In the genomic region with DNA sequence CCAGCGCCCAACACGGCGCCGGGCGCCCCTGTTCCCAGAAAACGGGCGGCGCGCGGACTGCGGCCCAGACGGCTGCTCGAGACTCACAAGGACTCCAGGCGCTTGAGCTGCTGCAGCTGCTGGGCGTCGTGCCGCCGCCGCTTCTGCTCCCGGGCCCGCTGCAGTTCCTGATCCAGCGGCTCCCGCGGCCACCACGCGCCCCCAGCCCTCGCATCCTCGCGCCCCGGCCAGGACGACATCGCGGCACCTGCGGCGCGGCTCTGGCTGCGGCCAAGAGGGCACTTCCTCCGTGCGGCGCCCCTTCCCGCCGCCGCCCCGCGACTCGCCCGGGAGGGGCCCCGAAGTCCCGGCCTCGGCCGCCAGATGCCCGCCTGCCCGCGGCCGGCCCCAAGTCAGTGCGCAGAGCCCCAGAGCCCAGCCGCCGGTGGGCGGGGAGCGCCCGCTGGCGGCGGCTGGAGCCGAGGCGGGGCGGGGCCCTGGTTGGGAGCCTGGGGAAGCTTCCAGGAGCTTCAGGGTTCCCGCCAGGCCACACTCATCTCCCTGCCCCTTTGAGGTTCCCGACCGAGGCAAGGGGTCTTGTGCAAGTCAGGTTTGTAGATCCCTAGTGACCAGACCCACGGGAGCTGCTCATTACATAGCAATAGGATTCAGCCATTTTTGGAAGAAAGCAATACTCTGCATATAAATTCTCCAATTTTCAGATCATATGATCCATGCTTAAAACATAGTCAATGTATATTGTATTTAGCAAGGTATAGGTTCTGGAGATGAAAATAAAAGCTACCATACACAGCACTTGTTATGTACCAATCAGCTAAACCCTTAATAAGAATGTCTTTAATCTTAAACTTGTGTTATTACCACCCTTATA, we compare ENCODE assay signal across 8 cellular contexts. TPM values are rescaled to one million over a fixed set of nuclear protein-coding genes. Genes with fewer than 3 reads are reported as not detected.
DNase-seq lines count a peak whose midpoint lies in the region; ATAC-seq, FAIRE-seq and TF ChIP-seq lines count a peak whose summit lies in the region.

No MANE protein-coding gene starts in this region.

- peak; percentile 95 for DNase-seq in DMS53 (lab: John Stamatoyannopoulos, UW)
- peak; percentile 62 for DNase-seq in RCC 7860 (ENCODE audit: low spot score)
- peak; percentile 53 for DNase-seq in activated T-helper 2 cell treated with anti-CD3 and anti-CD28 coated beads, Interferon-gamma antibody, Interleukin-2, Interleukin-4, amounts not matched to agents 10 μg/mL and 5 μg/mL and 100 μg/mL, durations not matched to agents 14 hours and 24 hours and 36 hours (ENCODE audit: low spot score)
- DNase-seq in fibroblast of pulmonary artery (ENCODE audit: low read depth), result peak; percentile 69
- DNase-seq in natural killer cell treated with Interleukin-12 subunit alpha and Interleukin-12 subunit beta and Interleukin-15 and Interleukin-18, amount 100 ng/mL, for 72 hours (ENCODE audit: low spot score), result peak; percentile 78

- H3K4me1 ChIP-seq in HUES6 (ENCODE audit: control insufficient read depth, insufficient read depth, low read length), result peaks cover 13% of the 10 kb centered on the region

- H3K4me1 Mint-ChIP-seq in activated T-helper 2 cell treated with anti-CD3 and anti-CD28 coated beads, Interferon-gamma antibody, Interleukin-2, Interleukin-4, amounts not matched to agents 10 μg/mL and 5 μg/mL and 100 μg/mL, durations not matched to agents 14 hours and 24 hours and 36 hours (ENCODE audit: low read depth), result peaks cover 20% of the 10 kb centered on the region
- H3K4me1 Mint-ChIP-seq in natural killer cell treated with Interleukin-12 subunit alpha and Interleukin-12 subunit beta and Interleukin-15 and Interleukin-18, amount 100 ng/mL, for 72 hours (ENCODE audit: low read depth in 2 of 2), result peaks cover 16% of the 10 kb centered on the region in 2 donors
- H3K4me1 Mint-ChIP-seq in stimulated activated naive CD8-positive, alpha-beta T cell treated with anti-CD3 and anti-CD28 coated beads, Interleukin-15, Interleukin-2, amounts not matched to agents 100 ng/mL and 50 ng/mL, for 24 hours (ENCODE audit: low read depth), result peaks cover 20% of the 10 kb centered on the region

- no peak for FAIRE-seq in RCC 7860 (lab: Jason Lieb, UNC)

- peak; percentile 84 for ATAC-seq in GM21526 (IDR thresholded peaks at IDR 0.05; ENCODE audit: low FRiP score, unreplicated experiment)
- ATAC-seq in natural killer cell treated with Interleukin-12 subunit alpha and Interleukin-12 subunit beta and Interleukin-15 and Interleukin-18, amount 100 ng/mL, for 72 hours, result peak; percentile 94 to 95

- peaks cover 17% of the 10 kb centered on the region for H3K36me3 Mint-ChIP-seq in activated T-helper 2 cell treated with anti-CD3 and anti-CD28 coated beads, Interferon-gamma antibody, Interleukin-2, Interleukin-4, amounts not matched to agents 10 μg/mL and 5 μg/mL and 100 μg/mL, durations not matched to agents 14 hours and 24 hours and 36 hours (ENCODE audit: low read depth)
- peaks cover 5% of the 10 kb centered on the region for H3K36me3 Mint-ChIP-seq in natural killer cell treated with Interleukin-12 subunit alpha and Interleukin-12 subunit beta and Interleukin-15 and Interleukin-18, amount 100 ng/mL, for 72 hours
- H3K36me3 Mint-ChIP-seq in stimulated activated naive CD8-positive, alpha-beta T cell treated with anti-CD3 and anti-CD28 coated beads, Interleukin-15, Interleukin-2, amounts not matched to agents 100 ng/mL and 50 ng/mL, for 24 hours (ENCODE audit: low read depth), result peaks cover 10% of the 10 kb centered on the region

- H3K9ac ChIP-seq in HUES6 (ENCODE audit: low read length), result peak overlapping the region; percentile 36

- H3K4me3 ChIP-seq in HUES6 (ENCODE audit: low read depth, low read length) (peak overlapping the region; percentile 60), fibroblast of pulmonary artery (replicated peaks; ENCODE audit: low read depth, low read length) (peak overlapping the region; percentile 82)

- H3K27ac ChIP-seq in HUES6 (ENCODE audit: low read depth, low read length), result no peak overlapping the region

- H3K27me3 Mint-ChIP-seq in activated T-helper 2 cell treated with anti-CD3 and anti-CD28 coated beads, Interferon-gamma antibody, Interleukin-2, Interleukin-4, amounts not matched to agents 10 μg/mL and 5 μg/mL and 100 μg/mL, durations not matched to agents 14 hours and 24 hours and 36 hours (ENCODE audit: low read depth), result peaks cover 7% of the 10 kb centered on the region
- H3K27me3 Mint-ChIP-seq in natural killer cell treated with Interleukin-12 subunit alpha and Interleukin-12 subunit beta and Interleukin-15 and Interleukin-18, amount 100 ng/mL, for 72 hours, result peaks cover 3 to 7% of the 10 kb centered on the region in 2 donors
- H3K27me3 Mint-ChIP-seq in stimulated activated naive CD8-positive, alpha-beta T cell treated with anti-CD3 and anti-CD28 coated beads, Interleukin-15, Interleukin-2, amounts not matched to agents 100 ng/mL and 50 ng/mL, for 24 hours, result peaks cover 21% of the 10 kb centered on the region

- H3K9me3 ChIP-seq in HUES6 (ENCODE audit: control insufficient read depth, insufficient read depth, low read depth, low read length), result peaks cover 6% of the 10 kb centered on the region; the same call in 1 of the 2 replicates

- H3K4me3 Mint-ChIP-seq in activated T-helper 2 cell treated with anti-CD3 and anti-CD28 coated beads, Interferon-gamma antibody, Interleukin-2, Interleukin-4, amounts not matched to agents 10 μg/mL and 5 μg/mL and 100 μg/mL, durations not matched to agents 14 hours and 24 hours and 36 hours (ENCODE audit: low read depth), result peak overlapping the region; percentile 63
- peak overlapping the region; percentile 100 for H3K4me3 Mint-ChIP-seq in natural killer cell treated with Interleukin-12 subunit alpha and Interleukin-12 subunit beta and Interleukin-15 and Interleukin-18, amount 100 ng/mL, for 72 hours
- peak overlapping the region; percentile 90 for H3K4me3 Mint-ChIP-seq in stimulated activated naive CD8-positive, alpha-beta T cell treated with anti-CD3 and anti-CD28 coated beads, Interleukin-15, Interleukin-2, amounts not matched to agents 100 ng/mL and 50 ng/mL, for 24 hours

- H3K27ac Mint-ChIP-seq in activated T-helper 2 cell treated with anti-CD3 and anti-CD28 coated beads, Interferon-gamma antibody, Interleukin-2, Interleukin-4, amounts not matched to agents 10 μg/mL and 5 μg/mL and 100 μg/mL, durations not matched to agents 14 hours and 24 hours and 36 hours, result no peak overlapping the region
- H3K27ac Mint-ChIP-seq in natural killer cell treated with Interleukin-12 subunit alpha and Interleukin-12 subunit beta and Interleukin-15 and Interleukin-18, amount 100 ng/mL, for 72 hours, result no peak overlapping the region
- H3K27ac Mint-ChIP-seq in stimulated activated naive CD8-positive, alpha-beta T cell treated with anti-CD3 and anti-CD28 coated beads, Interleukin-15, Interleukin-2, amounts not matched to agents 100 ng/mL and 50 ng/mL, for 24 hours, result no peak overlapping the region

- peak; percentile 22 for TF ChIP-seq CTCF in fibroblast of pulmonary artery (IDR thresholded peaks at IDR 0.05; ENCODE audit: low read length, missing control alignments)

- intact Hi-C loops in activated T-helper 2 cell treated with anti-CD3 and anti-CD28 coated beads, Interferon-gamma antibody, Interleukin-2, Interleukin-4, amounts not matched to agents 10 μg/mL and 5 μg/mL and 100 μg/mL, durations not matched to agents 14 hours and 24 hours and 36 hours (cut with micrococcal nuclease), result loop anchor here (1.0 to 5.0 kb wide), 7 partner anchors 14 to 164 kb away; a partner anchor contains a TSS

- H3K9me3 Mint-ChIP-seq in activated T-helper 2 cell treated with anti-CD3 and anti-CD28 coated beads, Interferon-gamma antibody, Interleukin-2, Interleukin-4, amounts not matched to agents 10 μg/mL and 5 μg/mL and 100 μg/mL, durations not matched to agents 14 hours and 24 hours and 36 hours, result peaks cover 13% of the 10 kb centered on the region
- H3K9me3 Mint-ChIP-seq in natural killer cell treated with Interleukin-12 subunit alpha and Interleukin-12 subunit beta and Interleukin-15 and Interleukin-18, amount 100 ng/mL, for 72 hours, result peaks cover under 1% of the 10 kb centered on the region
- peaks cover 7% of the 10 kb centered on the region for H3K9me3 Mint-ChIP-seq in stimulated activated naive CD8-positive, alpha-beta T cell treated with anti-CD3 and anti-CD28 coated beads, Interleukin-15, Interleukin-2, amounts not matched to agents 100 ng/mL and 50 ng/mL, for 24 hours

- peaks cover 90% of the 10 kb centered on the region for H3K27me3 ChIP-seq in HUES6 (ENCODE audit: control insufficient read depth, insufficient read depth, low read length)

- no peaks in the 10 kb centered on the region for H3K36me3 ChIP-seq in HUES6 (ENCODE audit: control insufficient read depth, insufficient read depth, low read length)

RNA-seq across cellular contexts. Expression of a gene that starts 14.2 kb away (rescaled TPM):
- total RNA-seq in activated T-helper 2 cell treated with anti-CD3 and anti-CD28 coated beads, Interferon-gamma antibody, Interleukin-2, Interleukin-4, amounts not matched to agents 10 μg/mL and 5 μg/mL and 100 μg/mL, durations not matched to agents 14 hours and 24 hours and 36 hours, result 3.0 and 3.5 TPM in 2 replicates
- total RNA-seq in natural killer cell treated with Interleukin-12 subunit alpha and Interleukin-12 subunit beta and Interleukin-15 and Interleukin-18, amount 100 ng/mL, for 72 hours, result under 1 TPM; 0.61 to 0.74 TPM

RNA-seq across cellular contexts. Expression of a gene that starts 51.5 kb away (rescaled TPM):
- total RNA-seq in activated T-helper 2 cell treated with anti-CD3 and anti-CD28 coated beads, Interferon-gamma antibody, Interleukin-2, Interleukin-4, amounts not matched to agents 10 μg/mL and 5 μg/mL and 100 μg/mL, durations not matched to agents 14 hours and 24 hours and 36 hours, result 25.7 and 27.8 TPM in 2 replicates
- total RNA-seq in natural killer cell treated with Interleukin-12 subunit alpha and Interleukin-12 subunit beta and Interleukin-15 and Interleukin-18, amount 100 ng/mL, for 72 hours, result 10 to 100 TPM; 36.3 to 38.8 TPM
